Comparison of ENCODE assay signal across 13 cellular contexts in the genomic region with DNA sequence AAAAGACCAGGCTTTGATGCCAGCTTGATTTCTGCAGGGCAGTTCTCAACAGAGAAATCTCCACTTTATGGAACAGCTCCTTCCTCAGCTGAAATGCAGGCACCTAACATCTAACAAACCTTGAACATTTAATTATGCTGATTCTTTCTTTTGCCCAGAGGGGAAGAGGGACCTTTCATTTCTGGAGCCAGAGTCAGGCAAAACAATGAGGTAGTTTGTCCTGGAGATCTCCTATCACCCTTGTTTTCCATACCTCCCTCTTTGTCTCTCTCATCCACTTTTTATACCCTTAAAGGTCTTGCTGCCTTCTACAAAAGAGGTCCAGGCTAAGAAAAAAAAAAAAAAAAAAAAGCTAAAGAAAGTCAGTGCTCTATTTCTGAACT. TPM values are rescaled to one million over a fixed set of nuclear protein-coding genes. Genes with fewer than 3 reads are reported as not detected.
DNase-seq lines count a peak whose midpoint lies in the region; ATAC-seq and TF ChIP-seq lines count a peak whose summit lies in the region.
"Had no signal": no experiment of that assay in that cellular context is flagged by ENCODE, and none has a peak within 500 bp of the region (broad histone marks: within the 10 kb centered on the region; RNA-seq: fewer than 3 reads in every experiment).

No MANE protein-coding gene starts in this region.

- peaks cover 4 to 7% of the 10 kb centered on the region in 2 donors for H3K27me3 Mint-ChIP-seq in CD8-positive, alpha-beta memory T cell
- no peaks in the 10 kb centered on the region for H3K27me3 Mint-ChIP-seq in central memory CD8-positive, alpha-beta T cell

- H3K27ac ChIP-seq in CD8-positive, alpha-beta memory T cell (ENCODE audit: low read depth, low read length): no peak overlapping the region
- no peak overlapping the region for H3K27ac ChIP-seq in parathyroid adenoma

- H3K36me3 Mint-ChIP-seq in CD8-positive, alpha-beta memory T cell: no peaks in the 10 kb centered on the region
- no peaks in the 10 kb centered on the region for H3K36me3 Mint-ChIP-seq in central memory CD8-positive, alpha-beta T cell (ENCODE audit: insufficient read depth)

- POLR2A ChIA-PET in CD8-positive, alpha-beta memory T cell (lab: Charles Lee): interaction anchor here (0.6 to 1.4 kb wide), 7 partner anchors 22 to 1575 kb away, joined by 3 to 9 read pairs (median 4); no protein-coding TSS in a partner anchor

- H3K9me3 ChIP-seq in CD8-positive, alpha-beta memory T cell (ENCODE audit: low read length): no peaks in the 10 kb centered on the region
- no peaks in the 10 kb centered on the region for H3K9me3 ChIP-seq in Loucy (ENCODE audit: insufficient read depth, low read depth, low read length)
- no peaks in the 10 kb centered on the region for H3K9me3 ChIP-seq in parathyroid adenoma (ENCODE audit: control insufficient read depth, low read length)
- H3K9me3 ChIP-seq: esophagus squamous epithelium, ovary had no signal

- H3K4me3 Mint-ChIP-seq in CD8-positive, alpha-beta memory T cell: peak overlapping the region in 6 of 7 donors; percentile 28 to 79 (median 66)
- peak overlapping the region; percentile 55 for H3K4me3 Mint-ChIP-seq in central memory CD8-positive, alpha-beta T cell

- H3K4me2 ChIP-seq in Loucy (ENCODE audit: low read depth, low read length, poor library complexity, severe bottlenecking): peak overlapping the region; percentile 58
- peak overlapping the region; percentile 65 for H3K4me2 ChIP-seq in parathyroid adenoma (ENCODE audit: low read length)

- H3K4me1 Mint-ChIP-seq in CD8-positive, alpha-beta memory T cell: peaks cover 17 to 30% (median 24%) of the 10 kb centered on the region in 3 donors
- H3K4me1 Mint-ChIP-seq in central memory CD8-positive, alpha-beta T cell: peaks cover 14% of the 10 kb centered on the region

- no peaks in the 10 kb centered on the region for H3K9me2 ChIP-seq in Loucy (replicated peaks; ENCODE audit: low read depth, low read length)

- H4K20me1 ChIP-seq in Loucy (ENCODE audit: insufficient read depth, low read length, poor library complexity, severe bottlenecking): no peaks in the 10 kb centered on the region

- H2AFZ ChIP-seq in Loucy (ENCODE audit: low read length) (peak overlapping the region; percentile 82), parathyroid adenoma (peak overlapping the region; percentile 68)

- H3K4me3 ChIP-seq in CD8-positive, alpha-beta memory T cell (ENCODE audit: low read length): peak overlapping the region; percentile 58
- H3K4me3 ChIP-seq in Loucy (ENCODE audit: low read length, poor library complexity, severe bottlenecking) (peak overlapping the region; percentile 34), parathyroid adenoma (ENCODE audit: low read depth, low read length) (peak overlapping the region; percentile 33)
- H3K4me3 ChIP-seq: K562, ovary had no signal

- peak overlapping the region in 5 of 8 donors; percentile 26 to 81 (median 45) for H3K27ac Mint-ChIP-seq in CD8-positive, alpha-beta memory T cell
- peak overlapping the region; percentile 8 for H3K27ac Mint-ChIP-seq in central memory CD8-positive, alpha-beta T cell (ENCODE audit: low read depth)

- TF ChIP-seq CTCF in Loucy (conservative IDR thresholded peaks at IDR 0.05; ENCODE audit: low read length): no peak
- no peak for TF ChIP-seq CTCF in parathyroid adenoma (IDR thresholded peaks at IDR 0.05)

- H3K79me2 ChIP-seq in Loucy (ENCODE audit: insufficient read depth, low read length): no peaks in the 10 kb centered on the region
- no peaks in the 10 kb centered on the region for H3K79me2 ChIP-seq in parathyroid adenoma

- ATAC-seq in central memory CD8-positive, alpha-beta T cell (replicated peaks; ENCODE audit: extremely low read depth, poor library complexity, severe bottlenecking): no peak
- ATAC-seq in GM18907 (IDR thresholded peaks at IDR 0.05; ENCODE audit: unreplicated experiment) (no peak), HG02763 (IDR thresholded peaks at IDR 0.05; ENCODE audit: unreplicated experiment) (no peak), GM21786 (IDR thresholded peaks at IDR 0.05; ENCODE audit: unreplicated experiment) (no peak)
- ATAC-seq: K562 had no signal

- CTCF ChIA-PET in CD8-positive, alpha-beta memory T cell (lab: Charles Lee): interaction anchor here (0.8 to 3.1 kb wide), 5 partner anchors 25 to 113 kb away, joined by 3 to 9 read pairs (median 3); no protein-coding TSS in a partner anchor

- H3K9ac ChIP-seq in Loucy (ENCODE audit: low read depth, low read length, poor library complexity, severe bottlenecking) (peak overlapping the region; percentile 32), parathyroid adenoma (no peak overlapping the region)

- H3K9me3 Mint-ChIP-seq in CD8-positive, alpha-beta memory T cell: no peaks in the 10 kb centered on the region
- no peaks in the 10 kb centered on the region for H3K9me3 Mint-ChIP-seq in central memory CD8-positive, alpha-beta T cell

- H3K27me3 ChIP-seq in CD8-positive, alpha-beta memory T cell (ENCODE audit: insufficient read depth, low read length, poor library complexity, severe bottlenecking): no peaks in the 10 kb centered on the region
- H3K27me3 ChIP-seq in Loucy (ENCODE audit: insufficient read depth, low read length, poor library complexity, severe bottlenecking) (no peaks in the 10 kb centered on the region), parathyroid adenoma (ENCODE audit: control insufficient read depth, insufficient read depth, low read length) (no peaks in the 10 kb centered on the region)
- H3K27me3 ChIP-seq: esophagus squamous epithelium, ovary had no signal

- H3K36me3 ChIP-seq in CD8-positive, alpha-beta memory T cell (ENCODE audit: insufficient read depth, low read length): no peaks in the 10 kb centered on the region
- H3K36me3 ChIP-seq in Loucy (ENCODE audit: insufficient read depth, low read length) (no peaks in the 10 kb centered on the region), parathyroid adenoma (ENCODE audit: control insufficient read depth, insufficient read depth, low read length) (no peaks in the 10 kb centered on the region)
- H3K36me3 ChIP-seq: esophagus squamous epithelium, ovary had no signal

- H3F3A ChIP-seq in Loucy (ENCODE audit: low read depth): no peaks in the 10 kb centered on the region

- DNase-seq in CD8-positive, alpha-beta memory T cell: no peak
- no peak for DNase-seq in central memory CD8-positive, alpha-beta T cell (ENCODE audit: low spot score in 2 of 2)
- no peak for DNase-seq in ecto neural progenitor cell (ENCODE audit: low spot score)
- DNase-seq: esophagus squamous epithelium; NCI-H2227 treated with DMSO at 0.1 percent for 48 hours; ovary; stimulated activated CD4-positive, alpha-beta T cell treated with anti-CD3 and anti-CD28 coated beads, Interleukin-4, amount 100 ng/mL, for 4 hours had no signal

- peaks cover 23% of the 10 kb centered on the region for H3K4me1 ChIP-seq in CD8-positive, alpha-beta memory T cell (ENCODE audit: insufficient read depth, low read length)
- H3K4me1 ChIP-seq in Loucy (ENCODE audit: insufficient read depth, low read length, poor library complexity, severe bottlenecking) (peaks cover 13% of the 10 kb centered on the region), parathyroid adenoma (peaks cover 5% of the 10 kb centered on the region)

RNA-seq across cellular contexts. Expression of a gene that starts 26.1 kb away (rescaled TPM):
- 10 to 100 TPM; 58.2 to 59.2 TPM for total RNA-seq in CD8-positive, alpha-beta memory T cell
- polyA plus RNA-seq in CD8-positive, alpha-beta memory T cell: 4.0 TPM
